Comparison of ENCODE assay signal across 15 cellular contexts in genomic region chr1:63730211-63730610, GRCh38. TPM values are rescaled to one million over a fixed set of nuclear protein-coding genes. Genes with fewer than 3 reads are reported as not detected.
DNase-seq lines count a peak whose midpoint lies in the region; ATAC-seq and TF ChIP-seq lines count a peak whose summit lies in the region.
"Had no signal": no experiment of that assay in that cellular context is flagged by ENCODE, and none has a peak within 500 bp of the region (broad histone marks: within the 10 kb centered on the region; RNA-seq: fewer than 3 reads in every experiment).

No MANE protein-coding gene starts in this region.

- H3K27me3 ChIP-seq in HUES6 (ENCODE audit: control insufficient read depth, insufficient read depth, low read length) (no peaks in the 10 kb centered on the region), mesendoderm (ENCODE audit: insufficient read depth, low read length, poor library complexity) (no peaks in the 10 kb centered on the region)

- no peak overlapping the region for H2BK120ac ChIP-seq in mesendoderm (ENCODE audit: low read depth, low read length)

- no peaks in the 10 kb centered on the region for H3K79me2 ChIP-seq in mesendoderm (ENCODE audit: control insufficient read depth, insufficient read depth, low read length)

- peak overlapping the region; percentile 99 for H3K4ac ChIP-seq in mesendoderm (ENCODE audit: low read depth, low read length)

- WGBS in mesendoderm (ENCODE audit: extremely low coverage, insufficient coverage, low lambda C conversion rate) = no CpG with 5 or more reads among the region's 4 CpGs

- no peaks in the 10 kb centered on the region for H3K9me3 Mint-ChIP-seq in activated T-helper 1 cell treated with anti-CD3 and anti-CD28 coated beads, Interleukin-12 subunit alpha, Interleukin-12 subunit beta, Interleukin-2, Interleukin-4 antibody, amounts not matched to agents 30 ng/mL and 10 ng/mL and 1 ng/mL, durations not matched to agents 14 hours and 24 hours and 36 hours

- H3K4me1 ChIP-seq in HUES6 (ENCODE audit: control insufficient read depth, insufficient read depth, low read length) (peaks cover 40% of the 10 kb centered on the region), mesendoderm (ENCODE audit: control insufficient read depth, low read depth, low read length) (no peaks in the 10 kb centered on the region)
- H3K4me1 ChIP-seq: HAP-1 had no signal

- no peak overlapping the region for H4K8ac ChIP-seq in mesendoderm (ENCODE audit: low read depth, low read length)

- H3K27ac ChIP-seq in HUES6 (ENCODE audit: low read depth, low read length) = peak overlapping the region; percentile 73; the same call in 1 of the 2 replicates
- H3K27ac ChIP-seq in mesendoderm (ENCODE audit: low read depth, low read length) = peak overlapping the region; percentile 33

- intact Hi-C loops in activated T-helper 1 cell treated with anti-CD3 and anti-CD28 coated beads, Interleukin-12 subunit alpha, Interleukin-12 subunit beta, Interleukin-2, Interleukin-4 antibody, amounts not matched to agents 30 ng/mL and 10 ng/mL and 1 ng/mL, durations not matched to agents 14 hours and 24 hours and 36 hours (cut with micrococcal nuclease) = no loop called here

- H3K18ac ChIP-seq in mesendoderm (ENCODE audit: low read length) = peak overlapping the region; percentile 86

- H2AK5ac ChIP-seq in mesendoderm (ENCODE audit: low read length) = no peak overlapping the region

- H3K9me3 ChIP-seq in HUES6 (ENCODE audit: control insufficient read depth, insufficient read depth, low read depth, low read length) = peaks cover 15% of the 10 kb centered on the region
- H3K9me3 ChIP-seq: HAP-1 had no signal

- no peaks in the 10 kb centered on the region for H3K36me3 Mint-ChIP-seq in activated T-helper 1 cell treated with anti-CD3 and anti-CD28 coated beads, Interleukin-12 subunit alpha, Interleukin-12 subunit beta, Interleukin-2, Interleukin-4 antibody, amounts not matched to agents 30 ng/mL and 10 ng/mL and 1 ng/mL, durations not matched to agents 14 hours and 24 hours and 36 hours (ENCODE audit: low read depth)
- H3K36me3 Mint-ChIP-seq: T-cell had no signal

- H3K79me1 ChIP-seq in mesendoderm (ENCODE audit: low read length) = no peaks in the 10 kb centered on the region

- DNase-seq in COLO668 (lab: John Stamatoyannopoulos, UW; ENCODE audit: unreplicated experiment) (peak; percentile 34), mesendoderm (peak; percentile 98), AG08395 (ENCODE audit: low spot score) (no peak), globus pallidus (ENCODE audit: low spot score) (no peak)
- no peak for DNase-seq in activated T-helper 1 cell treated with anti-CD3 and anti-CD28 coated beads, Interleukin-12 subunit alpha, Interleukin-12 subunit beta, Interleukin-2, Interleukin-4 antibody, amounts not matched to agents 30 ng/mL and 10 ng/mL and 1 ng/mL, durations not matched to agents 14 hours and 24 hours and 36 hours (ENCODE audit: low spot score)
- no peak for DNase-seq in activated CD4-positive, alpha-beta T cell treated with anti-CD3 and anti-CD28 coated beads for 4 hours
- DNase-seq: activated CD4-positive, alpha-beta T cell treated with anti-CD3 and anti-CD28 coated beads, Interleukin-2, amount 50 U/mL, for 48 hours; activated naive CD4-positive, alpha-beta T cell; stimulated activated CD4-positive, alpha-beta T cell treated with anti-CD3 and anti-CD28 coated beads, Interleukin-2, amount 100 ng/mL, for 24 hours; stimulated activated naive CD4-positive, alpha-beta T cell treated with Interleukin-2 at 50 U/mL for 16 hours; T-cell had no signal

- H3K4me3 ChIP-seq in HUES6 (ENCODE audit: low read depth, low read length) (no peak overlapping the region), mesendoderm (ENCODE audit: low read length) (no peak overlapping the region)
- H3K4me3 ChIP-seq: HAP-1 had no signal

- peaks cover 15% of the 10 kb centered on the region for H3K27me3 Mint-ChIP-seq in activated T-helper 1 cell treated with anti-CD3 and anti-CD28 coated beads, Interleukin-12 subunit alpha, Interleukin-12 subunit beta, Interleukin-2, Interleukin-4 antibody, amounts not matched to agents 30 ng/mL and 10 ng/mL and 1 ng/mL, durations not matched to agents 14 hours and 24 hours and 36 hours (ENCODE audit: insufficient read depth)
- H3K27me3 Mint-ChIP-seq: T-cell had no signal

- peak overlapping the region; percentile 38 for H3K9ac ChIP-seq in HUES6 (ENCODE audit: low read length)
- H3K9ac ChIP-seq in mesendoderm (ENCODE audit: low read length) = no peak overlapping the region

- H3K56ac ChIP-seq in mesendoderm (ENCODE audit: low read length) = no peak overlapping the region

- no peak overlapping the region for H3K4me3 Mint-ChIP-seq in activated T-helper 1 cell treated with anti-CD3 and anti-CD28 coated beads, Interleukin-12 subunit alpha, Interleukin-12 subunit beta, Interleukin-2, Interleukin-4 antibody, amounts not matched to agents 30 ng/mL and 10 ng/mL and 1 ng/mL, durations not matched to agents 14 hours and 24 hours and 36 hours
- H3K4me3 Mint-ChIP-seq: T-cell had no signal

- no peaks in the 10 kb centered on the region for H3K4me1 Mint-ChIP-seq in activated T-helper 1 cell treated with anti-CD3 and anti-CD28 coated beads, Interleukin-12 subunit alpha, Interleukin-12 subunit beta, Interleukin-2, Interleukin-4 antibody, amounts not matched to agents 30 ng/mL and 10 ng/mL and 1 ng/mL, durations not matched to agents 14 hours and 24 hours and 36 hours (ENCODE audit: low read depth)
- H3K4me1 Mint-ChIP-seq: T-cell had no signal

- no peak overlapping the region for H3K4me2 ChIP-seq in mesendoderm (ENCODE audit: low read length)

- no peak overlapping the region for H2BK5ac ChIP-seq in mesendoderm (ENCODE audit: low read length)

- no peak overlapping the region for H4K5ac ChIP-seq in mesendoderm (ENCODE audit: low read length)

- no peak overlapping the region for H3K27ac Mint-ChIP-seq in activated T-helper 1 cell treated with anti-CD3 and anti-CD28 coated beads, Interleukin-12 subunit alpha, Interleukin-12 subunit beta, Interleukin-2, Interleukin-4 antibody, amounts not matched to agents 30 ng/mL and 10 ng/mL and 1 ng/mL, durations not matched to agents 14 hours and 24 hours and 36 hours
- H3K27ac Mint-ChIP-seq: T-cell had no signal

- peak overlapping the region; percentile 87 for H2BK15ac ChIP-seq in mesendoderm (replicated peaks; ENCODE audit: low read depth)

- peak; percentile 70 for ATAC-seq in SK-N-SH treated with all-trans-retinoic acid at 6 μM for 48 hours
- ATAC-seq: left lobe of liver, T-cell had no signal

- H3K36me3 ChIP-seq in HUES6 (ENCODE audit: control insufficient read depth, insufficient read depth, low read length) (no peaks in the 10 kb centered on the region), mesendoderm (ENCODE audit: control insufficient read depth, insufficient read depth, low read length) (no peaks in the 10 kb centered on the region)
- H3K36me3 ChIP-seq: HAP-1 had no signal

- no peak overlapping the region for H3K23ac ChIP-seq in mesendoderm (ENCODE audit: low read length)

TF ChIP-seq in SK-N-SH treated with all-trans-retinoic acid at 6 μM for 48 hours, 23 proteins besides CTCF, POLR2A, EP300 and RAD21:
- no peak for TF ChIP-seq ZNF8 (CRISPR knock-in tag; IDR thresholded peaks at IDR 0.05)
- TF ChIP-seq TOX (CRISPR knock-in tag; IDR thresholded peaks at IDR 0.05; ENCODE audit: borderline replicate concordance) = no peak
- TF ChIP-seq CSRNP3 (CRISPR knock-in tag; IDR thresholded peaks at IDR 0.05) = no peak

RNA-seq across cellular contexts. Expression of gene ROR1, which starts 43.6 kb away (rescaled TPM):
- polyA plus RNA-seq in mesendoderm (2013, experiment 1 of 2) = 18.6 TPM
- 19.7 TPM for polyA plus RNA-seq in mesendoderm (2013, experiment 2 of 2)
- 0.05 TPM in 1 of 2 replicates, not detected in the other for total RNA-seq in activated T-helper 1 cell treated with anti-CD3 and anti-CD28 coated beads, Interleukin-12 subunit alpha, Interleukin-12 subunit beta, Interleukin-2, Interleukin-4 antibody, amounts not matched to agents 30 ng/mL and 10 ng/mL and 1 ng/mL, durations not matched to agents 14 hours and 24 hours and 36 hours

Comparison
In these comparisons a context has a peak if more than half of its experiments do, and no peak if none do; other contexts are left out.
1. DNase-seq: peak in COLO668 (single experiment) and mesendoderm (single experiment); none in activated T-helper 1 cell treated with anti-CD3 and anti-CD28 coated beads, Interleukin-12 subunit alpha, Interleukin-12 subunit beta, Interleukin-2, Interleukin-4 antibody, amounts not matched to agents 30 ng/mL and 10 ng/mL and 1 ng/mL, durations not matched to agents 14 hours and 24 hours and 36 hours (single experiment), AG08395 (single experiment), globus pallidus (single experiment) and activated CD4-positive, alpha-beta T cell treated with anti-CD3 and anti-CD28 coated beads for 4 hours (0 of 2).